Comparison of ENCODE assay signal across 22 cellular contexts in the genomic region with DNA sequence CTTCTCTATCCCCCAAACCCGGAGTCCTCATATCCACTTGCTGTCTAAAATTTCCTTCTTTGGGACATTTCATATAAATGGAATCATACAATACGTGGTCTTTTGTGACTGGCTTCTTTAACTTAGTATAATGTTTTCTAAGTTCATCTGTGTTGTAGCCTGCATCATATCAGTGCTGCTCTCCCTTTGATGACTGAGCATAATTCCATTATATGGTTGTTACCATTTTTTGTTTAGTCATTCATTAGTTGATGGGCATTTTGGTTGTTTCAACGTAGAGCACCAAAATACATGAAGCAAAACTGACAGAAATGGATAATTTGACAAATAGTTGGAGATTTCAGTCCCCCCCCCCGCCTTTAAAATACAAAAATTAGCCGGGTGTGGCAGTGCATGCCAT.
DNase-seq lines count a peak whose midpoint lies in the region; ATAC-seq, FAIRE-seq and TF ChIP-seq lines count a peak whose summit lies in the region.
"Had no signal": no experiment of that assay in that cellular context is flagged by ENCODE, and none has a peak within 500 bp of the region (broad histone marks: within the 10 kb centered on the region; RNA-seq: fewer than 3 reads in every experiment).

No MANE protein-coding gene starts in this region.

- no peaks in the 10 kb centered on the region for H3K27me3 Mint-ChIP-seq in CD4-positive, CD25-positive, alpha-beta regulatory T cell
- H3K27me3 Mint-ChIP-seq: B cell had no signal

- no peak for TF ChIP-seq CTCF in HepG2 (CRISPR knock-in tag; IDR thresholded peaks at IDR 0.05)
- TF ChIP-seq CTCF in right lobe of liver (IDR thresholded peaks at IDR 0.05): no peak
- TF ChIP-seq CTCF in IMR-90 (conservative IDR thresholded peaks at IDR 0.05; ENCODE audit: low read depth, low read length): no peak
- no peak for TF ChIP-seq CTCF in GM10266 (IDR thresholded peaks at IDR 0.05; ENCODE audit: control insufficient read depth, insufficient read depth, low read depth, missing control alignments)

- H2BK120ac ChIP-seq in IMR-90 (ENCODE audit: low read depth, low read length): no peak overlapping the region

- 99% methylated on average over 5 of the region's 5 CpGs for WGBS in HepG2 (ENCODE audit: low lambda C conversion rate)
- WGBS in right lobe of liver (ENCODE audit: insufficient coverage, low coverage, low lambda C conversion rate, missing lambda C conversion rate): 95% methylated on average over 4 of the region's 5 CpGs
- WGBS in IMR-90 (ENCODE audit: extremely low coverage in 2 of 2, insufficient read length in 1 of 2), 2 experiments: no CpG with 5 or more reads among the region's 5 CpGs

- dilution Hi-C loops in IMR-90 (cut with HindIII; ENCODE audit: low sequenced_read_pairs, unreplicated experiment): no loop called here

- no peak overlapping the region for H2BK15ac ChIP-seq in IMR-90 (ENCODE audit: low read depth, low read length)

- H3K9me1 ChIP-seq in IMR-90 (ENCODE audit: insufficient read depth, low read length): peaks cover 10% of the 10 kb centered on the region

- H2BK5ac ChIP-seq in IMR-90 (ENCODE audit: low read depth, low read length, poor library complexity, severe bottlenecking): no peak overlapping the region

- in situ Hi-C loops in HepG2 (cut with HindIII; ENCODE audit: extremely low pct_ligation_motif_present, low pct_unique_long_range_greater_than_20kb) (no loop called here), IMR-90 (cut with MboI; ENCODE audit: low sequenced_read_pairs) (no loop called here)

- H4K20me1 ChIP-seq in HepG2 (ENCODE audit: insufficient read depth, low read length) (peaks cover 12% of the 10 kb centered on the region; the same call in 1 of the 2 replicates), IMR-90 (ENCODE audit: insufficient read depth, low read length) (peaks cover 71% of the 10 kb centered on the region)

- H2AK9ac ChIP-seq in IMR-90 (replicated peaks; ENCODE audit: low read depth, low read length, poor library complexity): no peak overlapping the region

- peaks cover 61% of the 10 kb centered on the region for H3K79me2 ChIP-seq in HepG2 (ENCODE audit: insufficient read depth, low read length)

- H3K14ac ChIP-seq in IMR-90 (replicated peaks; ENCODE audit: low read depth, low read length): no peak overlapping the region

- ATAC-seq in HepG2 (no peak), right lobe of liver (no peak), IMR-90 (ENCODE audit: low read depth) (no peak)
- ATAC-seq in CD4-positive, CD25-positive, alpha-beta regulatory T cell (ENCODE audit: low read depth in 2 of 2): no peak
- ATAC-seq: CD8-positive, alpha-beta T cell; GM12878 had no signal

- CTCF ChIA-PET in HepG2 (lab: Yijun Ruan, JAX; ENCODE audit: low intra/inter-chr PET ratio, low total read pairs): no interaction called here
- CTCF ChIA-PET in IMR-90 (lab: Yijun Ruan, JAX): no interaction called here

- H3K27ac ChIP-seq in HepG2 (ENCODE audit: extremely low read length, insufficient read depth, low read length): no peak overlapping the region
- no peak overlapping the region for H3K27ac ChIP-seq in right lobe of liver
- no peak overlapping the region for H3K27ac ChIP-seq in CD4-positive, CD25-positive, alpha-beta regulatory T cell (ENCODE audit: insufficient read depth, low read length, poor library complexity, severe bottlenecking)
- no peak overlapping the region for H3K27ac ChIP-seq in IMR-90 (ENCODE audit: insufficient read depth, low read length)
- H3K27ac ChIP-seq: BLaER1 treated with 17β-estradiol and CSF1 and Interleukin-3, amounts not matched to agents 10 nM and 100 nM; C4-2B had no signal

- H4K91ac ChIP-seq in IMR-90 (ENCODE audit: insufficient read depth, low read depth, low read length): no peak overlapping the region

- H3K27me3 ChIP-seq in HepG2 (ENCODE audit: control insufficient read depth in 1 of 2, insufficient read depth in 2 of 2, low read length in 2 of 2): no peaks in the 10 kb centered on the region
- no peaks in the 10 kb centered on the region for H3K27me3 ChIP-seq in right lobe of liver
- no peaks in the 10 kb centered on the region for H3K27me3 ChIP-seq in CD4-positive, CD25-positive, alpha-beta regulatory T cell (ENCODE audit: control insufficient read depth, insufficient read depth, low read length)
- no peaks in the 10 kb centered on the region for H3K27me3 ChIP-seq in IMR-90 (ENCODE audit: control insufficient read depth, insufficient read depth, low read length)
- H3K27me3 ChIP-seq: BLaER1 treated with 17β-estradiol and CSF1 and Interleukin-3, amounts not matched to agents 10 nM and 100 nM had no signal

- H3K36me3 ChIP-seq in HepG2 (replicated peaks in 1 of 2; ENCODE audit: control insufficient read depth in 1 of 2, insufficient read depth in 2 of 2, low read length in 2 of 2) (no peaks in the 10 kb centered on the region), right lobe of liver (no peaks in the 10 kb centered on the region), IMR-90 (ENCODE audit: control insufficient read depth, insufficient read depth, low read length) (no peaks in the 10 kb centered on the region)
- H3K36me3 ChIP-seq in CD4-positive, CD25-positive, alpha-beta regulatory T cell (ENCODE audit: control insufficient read depth, insufficient read depth, low read length): peaks cover 3% of the 10 kb centered on the region

- H3K9me3 Mint-ChIP-seq in CD4-positive, CD25-positive, alpha-beta regulatory T cell: peaks cover 0 to 20% (median 7%) of the 10 kb centered on the region in 7 donors

- peak overlapping the region in 2 of 3 donors; percentile 33 to 54 for H3K27ac Mint-ChIP-seq in CD4-positive, CD25-positive, alpha-beta regulatory T cell
- H3K27ac Mint-ChIP-seq: B cell had no signal

- BruUV-seq in HepG2 (replicated peaks; lab: Mats Ljungman, UMichigan) (no TSS peak), IMR-90 (replicated peaks; lab: Mats Ljungman, UMichigan) (no TSS peak)

- no peak overlapping the region for H3K9ac ChIP-seq in HepG2 (ENCODE audit: insufficient read depth, low read depth, low read length)
- H3K9ac ChIP-seq in IMR-90 (ENCODE audit: low read depth, low read length): no peak overlapping the region
- H3K9ac ChIP-seq: BLaER1 treated with 17β-estradiol and CSF1 and Interleukin-3, amounts not matched to agents 10 nM and 100 nM had no signal

- H3K4me1 Mint-ChIP-seq in CD4-positive, CD25-positive, alpha-beta regulatory T cell: peaks cover 35 to 69% (median 62%) of the 10 kb centered on the region in 4 donors

- no peak overlapping the region for H2AK5ac ChIP-seq in IMR-90 (ENCODE audit: low read depth, low read length)

- H3K23ac ChIP-seq in IMR-90 (ENCODE audit: low read depth, low read length): 0 out of 2 replicates have a peak overlapping the region, but pooled peaks have one; percentile 7

- H3K4me1 ChIP-seq in HepG2 (ENCODE audit: insufficient read depth, low read length): peaks cover 35% of the 10 kb centered on the region
- H3K4me1 ChIP-seq in right lobe of liver: peaks cover 0 to 8% (median 0%) of the 10 kb centered on the region in 4 donors
- H3K4me1 ChIP-seq in CD4-positive, CD25-positive, alpha-beta regulatory T cell (ENCODE audit: control insufficient read depth, insufficient read depth, low read length, poor library complexity, severe bottlenecking): peaks cover 13% of the 10 kb centered on the region
- 0 out of 2 replicates have a peak, but pooled peaks cover 2% of the 10 kb centered on the region for H3K4me1 ChIP-seq in IMR-90 (ENCODE audit: control insufficient read depth, insufficient read depth, low read length)
- H3K4me1 ChIP-seq: Caco-2 had no signal

- no peak overlapping the region for H3K18ac ChIP-seq in IMR-90 (ENCODE audit: low read depth, low read length)

- H3K36me3 Mint-ChIP-seq in CD4-positive, CD25-positive, alpha-beta regulatory T cell: peaks cover 31% of the 10 kb centered on the region

- no peak for DNase-seq in HepG2 (ENCODE audit: low spot score)
- no peak for DNase-seq in right lobe of liver
- no peak for DNase-seq in CD4-positive, CD25-positive, alpha-beta regulatory T cell
- DNase-seq in IMR-90: no peak
- DNase-seq in GM10266 (ENCODE audit: extremely low spot score): no peak
- DNase-seq in NCI-H82 (lab: John Stamatoyannopoulos, UW): no peak
- no peak for DNase-seq in GOT3 (lab: John Stamatoyannopoulos, UW)
- DNase-seq: 8988T; AML-193; Caco-2; Calu3; CD8-positive, alpha-beta T cell; DMS79 treated with DMSO at 0.1 percent for 48 hours; GF-D8 had no signal

- TF ChIP-seq EP300 in HepG2 (IDR thresholded peaks at IDR 0.05; ENCODE audit: low read depth in 2 of 2, low read length in 2 of 2) (no peak), HepG2 (CRISPR knock-in tag; IDR thresholded peaks at IDR 0.05; ENCODE audit: borderline replicate concordance) (no peak)

- FAIRE-seq in HepG2 (lab: Jason Lieb, UNC): no peak
- FAIRE-seq: D721Med, G401.6, GM12878, GM12892, GM18507 had no signal

- TF ChIP-seq RAD21 in HepG2 (CRISPR knock-in tag; IDR thresholded peaks at IDR 0.05): no peak
- TF ChIP-seq RAD21 in IMR-90 (IDR thresholded peaks at IDR 0.05; ENCODE audit: low read length): no peak

- H3K4me2 ChIP-seq in HepG2 (ENCODE audit: low read depth, low read length): no peak overlapping the region
- H3K4me2 ChIP-seq in IMR-90 (ENCODE audit: low read depth, low read length): no peak overlapping the region
- H3K4me2 ChIP-seq: BLaER1 treated with 17β-estradiol and CSF1 and Interleukin-3, amounts not matched to agents 10 nM and 100 nM had no signal

- no peak overlapping the region for H3K56ac ChIP-seq in IMR-90 (ENCODE audit: extremely low read depth, insufficient read depth, low read length)

- H3K4me3 Mint-ChIP-seq in CD4-positive, CD25-positive, alpha-beta regulatory T cell: no peak overlapping the region
- H3K4me3 Mint-ChIP-seq: B cell; CD8-positive, alpha-beta T cell had no signal

- H3K4ac ChIP-seq in IMR-90 (ENCODE audit: low read depth, low read length): no peak overlapping the region

- H3K4me3 ChIP-seq in HepG2 (replicated peaks in 1 of 3; ENCODE audit: insufficient read depth in 1 of 3, low read depth in 2 of 3, low read length in 3 of 3): no peak overlapping the region
- H3K4me3 ChIP-seq in right lobe of liver: no peak overlapping the region
- no peak overlapping the region for H3K4me3 ChIP-seq in CD4-positive, CD25-positive, alpha-beta regulatory T cell (ENCODE audit: low read depth, low read length)
- H3K4me3 ChIP-seq in IMR-90 (ENCODE audit: insufficient read depth, low read depth, low read length): no peak overlapping the region
- H3K4me3 ChIP-seq: BLaER1 treated with 17β-estradiol and CSF1 and Interleukin-3, amounts not matched to agents 10 nM and 100 nM; GM12878 had no signal

- no peaks in the 10 kb centered on the region for H3K9me3 ChIP-seq in HepG2 (ENCODE audit: low read length)
- H3K9me3 ChIP-seq in right lobe of liver: no peaks in the 10 kb centered on the region
- peaks cover 0 to 3% of the 10 kb centered on the region in 2 experiments for H3K9me3 ChIP-seq in CD4-positive, CD25-positive, alpha-beta regulatory T cell (ENCODE audit: control insufficient read depth in 2 of 2, low read length in 2 of 2)
- no peaks in the 10 kb centered on the region for H3K9me3 ChIP-seq in IMR-90 (ENCODE audit: control insufficient read depth, insufficient read depth, low read length)
- H3K9me3 ChIP-seq: Caco-2 had no signal

- H3K79me1 ChIP-seq in IMR-90 (ENCODE audit: low read depth in 1 of 2, low read length in 2 of 2): peaks cover 30 to 74% of the 10 kb centered on the region in 2 experiments

- POLR2A ChIA-PET in HepG2 (lab: Yijun Ruan, JAX) (no interaction called here), IMR-90 (lab: Charles Lee; ENCODE audit: unreplicated experiment) (no interaction called here)

- no peak for TF ChIP-seq POLR2A in HepG2 (IDR thresholded peaks at IDR 0.05; ENCODE audit: insufficient read depth in 1 of 2, low read depth in 2 of 2, low read length in 2 of 2)
- TF ChIP-seq POLR2A in right lobe of liver (IDR thresholded peaks at IDR 0.05): no peak
- TF ChIP-seq POLR2A in IMR-90 (IDR thresholded peaks at IDR 0.05; ENCODE audit: low read depth, low read length): no peak

- no peak overlapping the region for H2BK20ac ChIP-seq in IMR-90 (ENCODE audit: low read depth, low read length)

- H2AFZ ChIP-seq in HepG2 (ENCODE audit: low read length) (no peak overlapping the region), IMR-90 (replicated peaks; ENCODE audit: low read length, poor library complexity) (no peak overlapping the region)

- intact Hi-C loops in HepG2 (cut with micrococcal nuclease; ENCODE audit: unreplicated experiment): no loop called here
- intact Hi-C loops in right lobe of liver (cut with DNase I): no loop called here
- intact Hi-C loops in IMR-90 (cut with micrococcal nuclease): no loop called here

- H4K8ac ChIP-seq in IMR-90 (ENCODE audit: low read depth in 2 of 2, low read length in 2 of 2): no peak overlapping the region

- no peak overlapping the region for H4K5ac ChIP-seq in IMR-90 (ENCODE audit: low read depth, low read length)
